ENCODE assay signal across 15 cellular contexts in genomic region chr9:21686738-21687137, GRCh38.
"Had no signal": no experiment of that assay in that cellular context is flagged by ENCODE, and none has a peak within 500 bp of the region (broad histone marks: within the 10 kb centered on the region; RNA-seq: fewer than 3 reads in every experiment).

No MANE protein-coding gene starts in this region.

- ATAC-seq: body of pancreas; left ventricle myocardium superior; right lobe of liver; stimulated activated naive CD8-positive, alpha-beta T cell treated with anti-CD3 and anti-CD28 coated beads, Interleukin-15, Interleukin-2, amounts not matched to agents 100 U/mL and 50 U/mL, for 24 hours had no signal

- H3K4me1 ChIP-seq: body of pancreas, right lobe of liver had no signal

- H3K27ac ChIP-seq: body of pancreas, esophagus muscularis mucosa, right lobe of liver, upper lobe of left lung had no signal

- H3K27me3 ChIP-seq: body of pancreas, esophagus muscularis mucosa, right lobe of liver had no signal

- FAIRE-seq: colon, endometrium had no signal

- DNase-seq: activated CD4-positive, alpha-beta T cell treated with anti-CD3 and anti-CD28 coated beads, Interleukin-2, amount 50 U/mL, for 1 hour; activated CD8-positive, alpha-beta memory T cell treated with anti-CD3 and anti-CD28 coated beads for 24 hours; activated naive CD4-positive, alpha-beta T cell; body of pancreas; caudate nucleus; foreskin fibroblast; hypothalamus; left ventricle myocardium superior; mesendoderm; right lobe of liver; stimulated activated naive CD8-positive, alpha-beta T cell treated with anti-CD3 and anti-CD28 coated beads, Interleukin-15, Interleukin-2, amounts not matched to agents 100 U/mL and 50 U/mL, for 24 hours; upper lobe of left lung had no signal

- H3K9me3 ChIP-seq: body of pancreas, esophagus muscularis mucosa, right lobe of liver, upper lobe of left lung had no signal

- H3K36me3 ChIP-seq: esophagus muscularis mucosa, right lobe of liver, upper lobe of left lung had no signal

- H3K4me3 ChIP-seq: body of pancreas, esophagus muscularis mucosa, right lobe of liver, upper lobe of left lung had no signal
